1 cellular context compared by ENCODE assay signal in the genomic region with DNA sequence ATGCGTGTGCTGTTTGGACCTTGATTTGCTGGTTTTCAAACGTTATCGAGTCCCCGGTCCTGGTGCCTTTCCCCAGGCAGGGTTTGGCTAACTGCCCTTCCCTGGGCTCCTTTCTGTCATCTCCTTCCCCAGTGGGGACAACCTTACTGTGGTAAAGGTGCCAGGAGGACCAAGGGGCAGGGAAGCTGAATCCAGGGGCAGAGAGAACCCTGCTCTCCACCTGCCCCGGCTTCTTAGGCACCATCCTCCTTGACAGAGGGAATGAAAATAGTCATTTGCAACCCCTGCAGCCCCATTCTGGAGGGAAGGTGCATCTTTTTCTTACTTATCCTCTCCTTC.
TF ChIP-seq lines count a peak whose summit lies in the region.

No MANE protein-coding gene starts in this region.

TF ChIP-seq in HepG2, 621 proteins besides CTCF, POLR2A, EP300 and RAD21:
- TF ChIP-seq ZNF747 (CRISPR knock-in tag; IDR thresholded peaks at IDR 0.05; ENCODE audit: borderline replicate concordance) (no peak), ZNF605 (CRISPR knock-in tag; IDR thresholded peaks at IDR 0.05) (peak; percentile 51; the same call in 1 of the 2 replicates), YEATS4 (CRISPR knock-in tag; IDR thresholded peaks at IDR 0.05; ENCODE audit: borderline replicate concordance) (no peak), CHD2 (IDR thresholded peaks at IDR 0.05; ENCODE audit: low read depth, low read length) (no peak), AHR (CRISPR knock-in tag; IDR thresholded peaks at IDR 0.05) (no peak; the same call in 1 of the 2 replicates), ZNF180 (CRISPR knock-in tag; IDR thresholded peaks at IDR 0.05; ENCODE audit: borderline replicate concordance, low read depth) (no peak), NRL (CRISPR knock-in tag; IDR thresholded peaks at IDR 0.05; ENCODE audit: borderline replicate concordance) (0 out of 2 replicates have a peak, but pooled peaks have one; percentile 7), CREB1 (IDR thresholded peaks at IDR 0.05) (no peak), CREB1 (CRISPR knock-in tag; IDR thresholded peaks at IDR 0.05) (no peak), KLF13 (CRISPR knock-in tag; IDR thresholded peaks at IDR 0.05) (no peak), HNF4A (CRISPR knock-in tag; IDR thresholded peaks at IDR 0.05) (0 out of 2 replicates have a peak, but pooled peaks have one; percentile 8), ZNF3 (CRISPR knock-in tag; IDR thresholded peaks at IDR 0.05) (no peak), ZNF260 (CRISPR knock-in tag; IDR thresholded peaks at IDR 0.05; ENCODE audit: borderline replicate concordance, low read depth) (no peak), ESRRA (CRISPR knock-in tag; IDR thresholded peaks at IDR 0.05; ENCODE audit: low read depth) (0 out of 2 replicates have a peak, but pooled peaks have one; percentile 16), TBL1XR1 (IDR thresholded peaks at IDR 0.05; ENCODE audit: borderline replicate concordance, low read length, partially characterized antibody) (no peak), ZSCAN31 (CRISPR knock-in tag; IDR thresholded peaks at IDR 0.05; ENCODE audit: low read depth) (no peak), ZBTB14 (CRISPR knock-in tag; IDR thresholded peaks at IDR 0.05) (no peak), NPAS2 (CRISPR knock-in tag; IDR thresholded peaks at IDR 0.05; ENCODE audit: borderline replicate concordance) (no peak), KLF6 (CRISPR knock-in tag; IDR thresholded peaks at IDR 0.05) (no peak), ZNF75D (CRISPR knock-in tag; IDR thresholded peaks at IDR 0.05; ENCODE audit: borderline replicate concordance) (0 out of 2 replicates have a peak, but pooled peaks have one; percentile 30), U2AF2 (IDR thresholded peaks at IDR 0.05; ENCODE audit: low read depth, low read length) (no peak), TAF1 (CRISPR knock-in tag; IDR thresholded peaks at IDR 0.05) (no peak), MYNN (CRISPR knock-in tag; IDR thresholded peaks at IDR 0.05; ENCODE audit: low read depth) (no peak), TBX2 (CRISPR knock-in tag; IDR thresholded peaks at IDR 0.05; ENCODE audit: borderline replicate concordance) (0 out of 2 replicates have a peak, but pooled peaks have one; percentile 5), MED1 (CRISPR knock-in tag; IDR thresholded peaks at IDR 0.05) (no peak)
